1 cellular context compared by ENCODE assay signal in genomic region chr1:44531785-44532566, GRCh38.
TF ChIP-seq lines count a peak whose summit lies in the region.

No MANE protein-coding gene starts in this region.

TF ChIP-seq in SK-N-SH, 30 proteins besides CTCF, POLR2A, EP300 and RAD21 (continued from another document):
- TF ChIP-seq, protein P1, sequence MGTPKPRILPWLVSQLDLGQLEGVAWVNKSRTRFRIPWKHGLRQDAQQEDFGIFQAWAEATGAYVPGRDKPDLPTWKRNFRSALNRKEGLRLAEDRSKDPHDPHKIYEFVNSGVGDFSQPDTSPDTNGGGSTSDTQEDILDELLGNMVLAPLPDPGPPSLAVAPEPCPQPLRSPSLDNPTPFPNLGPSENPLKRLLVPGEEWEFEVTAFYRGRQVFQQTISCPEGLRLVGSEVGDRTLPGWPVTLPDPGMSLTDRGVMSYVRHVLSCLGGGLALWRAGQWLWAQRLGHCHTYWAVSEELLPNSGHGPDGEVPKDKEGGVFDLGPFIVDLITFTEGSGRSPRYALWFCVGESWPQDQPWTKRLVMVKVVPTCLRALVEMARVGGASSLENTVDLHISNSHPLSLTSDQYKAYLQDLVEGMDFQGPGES (IDR thresholded peaks at IDR 0.05; ENCODE audit: low read depth, low read length) = no peak
